Comparison of ENCODE assay signal across 17 cellular contexts in genomic region chr5:40790947-40791593, GRCh38. TPM values are rescaled to one million over a fixed set of nuclear protein-coding genes. Genes with fewer than 3 reads are reported as not detected.
DNase-seq lines count a peak whose midpoint lies in the region; ATAC-seq and TF ChIP-seq lines count a peak whose summit lies in the region.
"Had no signal": no experiment of that assay in that cellular context is flagged by ENCODE, and none has a peak within 500 bp of the region (broad histone marks: within the 10 kb centered on the region; RNA-seq: fewer than 3 reads in every experiment).

No MANE protein-coding gene starts in this region.

- no peak overlapping the region for H3K14ac ChIP-seq in mesenchymal stem cell (ENCODE audit: low read length in 2 of 2)

- no peak overlapping the region for H4K8ac ChIP-seq in mesenchymal stem cell (ENCODE audit: low read length)

- DNase-seq in AG20443 (ENCODE audit: low spot score) (peak; percentile 9), mesenchymal stem cell (no peak), NCI-H226 (no peak), EL (no peak)
- DNase-seq in effector memory CD8-positive, alpha-beta T cell: no peak
- DNase-seq: activated CD4-positive, alpha-beta T cell treated with anti-CD3 and anti-CD28 coated beads, Interleukin-2, amount 50 U/mL, for 1 hour; amniotic stem cell; DMS79 treated with DMSO at 0.1 percent for 48 hours; NCI-H1417 treated with DMSO at 0.1 percent for 48 hours; NCI-H446; stomach had no signal

- no peak for ATAC-seq in effector memory CD8-positive, alpha-beta T cell (replicated peaks)
- no peak for ATAC-seq in HG03108 (IDR thresholded peaks at IDR 0.05; ENCODE audit: unreplicated experiment)
- no peak for ATAC-seq in GM18873 (IDR thresholded peaks at IDR 0.05; ENCODE audit: low FRiP score, unreplicated experiment)

- H4K20me1 ChIP-seq in Loucy (ENCODE audit: insufficient read depth, low read length, poor library complexity, severe bottlenecking): peaks cover 83% of the 10 kb centered on the region

- H3K4me1 ChIP-seq in Loucy (ENCODE audit: insufficient read depth, low read length, poor library complexity, severe bottlenecking) (peaks cover 40% of the 10 kb centered on the region), mesenchymal stem cell (ENCODE audit: control insufficient read depth, insufficient read depth, low read depth, low read length) (no peaks in the 10 kb centered on the region)

- peaks cover 98% of the 10 kb centered on the region for H3K79me2 ChIP-seq in Loucy (ENCODE audit: insufficient read depth, low read length)

- no peak overlapping the region for H4K91ac ChIP-seq in mesenchymal stem cell (ENCODE audit: low read length)

- H3K27me3 ChIP-seq in Loucy (ENCODE audit: insufficient read depth, low read length, poor library complexity, severe bottlenecking): no peaks in the 10 kb centered on the region
- no peaks in the 10 kb centered on the region for H3K27me3 ChIP-seq in mesenchymal stem cell (ENCODE audit: control insufficient read depth in 1 of 2, insufficient read depth in 1 of 2, low read length in 2 of 2)
- H3K27me3 ChIP-seq: BLaER1, stomach, vagina had no signal

- H3K9ac ChIP-seq in Loucy (ENCODE audit: low read depth, low read length, poor library complexity, severe bottlenecking) (peak overlapping the region; percentile 37), mesenchymal stem cell (ENCODE audit: low read length) (peak overlapping the region; percentile 25)
- H3K9ac ChIP-seq: BLaER1, KMS-11 had no signal

- no peak overlapping the region for H2AK5ac ChIP-seq in mesenchymal stem cell (ENCODE audit: low read length, severe bottlenecking)

- peaks cover 17% of the 10 kb centered on the region; the same call in 1 of the 2 replicates for H3K36me3 ChIP-seq in Loucy (ENCODE audit: insufficient read depth, low read length)
- peaks cover 4 to 20% of the 10 kb centered on the region in 2 experiments for H3K36me3 ChIP-seq in mesenchymal stem cell (ENCODE audit: control insufficient read depth in 1 of 2, insufficient read depth in 2 of 2, low read depth in 1 of 2, low read length in 2 of 2)
- H3K36me3 ChIP-seq: vagina had no signal

- no peaks in the 10 kb centered on the region for H3K9me3 Mint-ChIP-seq in effector memory CD8-positive, alpha-beta T cell

- no peak overlapping the region for H3K27ac ChIP-seq in mesenchymal stem cell (ENCODE audit: low read length, poor library complexity, severe bottlenecking)
- H3K27ac ChIP-seq: BLaER1, KMS-11, vagina had no signal

- H3K9me3 ChIP-seq in Loucy (ENCODE audit: insufficient read depth, low read depth, low read length): peaks cover 8% of the 10 kb centered on the region; the same call in 1 of the 2 replicates
- peaks cover 8% of the 10 kb centered on the region for H3K9me3 ChIP-seq in mesenchymal stem cell (ENCODE audit: control insufficient read depth, low read length)
- H3K9me3 ChIP-seq: stomach, vagina had no signal

- no peaks in the 10 kb centered on the region for H3K79me1 ChIP-seq in mesenchymal stem cell (replicated peaks; ENCODE audit: low read length, poor library complexity, severe bottlenecking)

- 90% methylated on average over 2 of the region's 3 CpGs for WGBS in mesenchymal stem cell

- H3K9me2 ChIP-seq in Loucy (replicated peaks; ENCODE audit: low read depth, low read length): no peaks in the 10 kb centered on the region

- H2BK12ac ChIP-seq in mesenchymal stem cell (ENCODE audit: low read length in 2 of 2): no peak overlapping the region

- H3K4me2 ChIP-seq in Loucy (ENCODE audit: low read depth, low read length, poor library complexity, severe bottlenecking) (peak overlapping the region; percentile 95), mesenchymal stem cell (ENCODE audit: low read length, poor library complexity, severe bottlenecking) (no peak overlapping the region)
- H3K4me2 ChIP-seq: BLaER1, KMS-11 had no signal

- no peak overlapping the region for H3K23ac ChIP-seq in mesenchymal stem cell (ENCODE audit: low read length in 2 of 2)

- peaks cover 43 to 67% of the 10 kb centered on the region in 2 donors for H3K4me1 Mint-ChIP-seq in effector memory CD8-positive, alpha-beta T cell (ENCODE audit: low read depth in 2 of 2)

- no peak overlapping the region for H2BK120ac ChIP-seq in mesenchymal stem cell (ENCODE audit: low read depth, low read length)

- peak overlapping the region; percentile 56 for H3K4me3 ChIP-seq in Loucy (ENCODE audit: low read length, poor library complexity, severe bottlenecking)
- peak overlapping the region in 1 of 2 experiments; percentile 15 for H3K4me3 ChIP-seq in mesenchymal stem cell (ENCODE audit: insufficient read depth in 1 of 2, low read depth in 1 of 2, low read length in 2 of 2)
- H3K4me3 ChIP-seq: BLaER1, stomach, vagina had no signal

- no peaks in the 10 kb centered on the region for H3K27me3 Mint-ChIP-seq in effector memory CD8-positive, alpha-beta T cell

- peaks cover 6% of the 10 kb centered on the region for H3K36me3 Mint-ChIP-seq in effector memory CD8-positive, alpha-beta T cell (ENCODE audit: insufficient read depth)

- H3K4me3 Mint-ChIP-seq in effector memory CD8-positive, alpha-beta T cell: no peak overlapping the region

- H3K27ac Mint-ChIP-seq in effector memory CD8-positive, alpha-beta T cell: peak overlapping the region; percentile 8 to 41

- H3K18ac ChIP-seq in mesenchymal stem cell (ENCODE audit: low read depth in 1 of 2, low read length in 2 of 2): no peak overlapping the region

- H3K4ac ChIP-seq in mesenchymal stem cell (ENCODE audit: low read depth in 1 of 2, low read length in 2 of 2): no peak overlapping the region

- no peak overlapping the region for H2AFZ ChIP-seq in Loucy (ENCODE audit: low read length)
- H2AFZ ChIP-seq in mesenchymal stem cell (ENCODE audit: low read depth, low read length): no peak overlapping the region

- H2BK5ac ChIP-seq in mesenchymal stem cell (ENCODE audit: low read depth, low read length, poor library complexity, severe bottlenecking): no peak overlapping the region

- H3F3A ChIP-seq in Loucy (ENCODE audit: low read depth): no peaks in the 10 kb centered on the region

- TF ChIP-seq CTCF in Loucy (conservative IDR thresholded peaks at IDR 0.05; ENCODE audit: low read length): no peak

- no peak overlapping the region for H2BK15ac ChIP-seq in mesenchymal stem cell (ENCODE audit: low read depth, poor library complexity, severe bottlenecking)

RNA-seq across cellular contexts. Expression of gene PRKAA1, which starts 7.1 kb away (rescaled TPM):
- 64.0 TPM for polyA plus RNA-seq in mesenchymal stem cell (2013, experiment 1 of 2)
- polyA plus RNA-seq in mesenchymal stem cell (2013, experiment 2 of 2): 64.5 TPM

RNA-seq across cellular contexts. Expression of gene TTC33, which starts 35.3 kb away (rescaled TPM):
- polyA plus RNA-seq in mesenchymal stem cell (2013, experiment 1 of 2): 6.4 TPM
- polyA plus RNA-seq in mesenchymal stem cell (2013, experiment 2 of 2): 6.5 TPM

RNA-seq across cellular contexts. Expression of gene RPL37, which starts 44.0 kb away (rescaled TPM):
- 5,031 TPM for polyA plus RNA-seq in mesenchymal stem cell (2013, experiment 1 of 2)
- 4,706 TPM for polyA plus RNA-seq in mesenchymal stem cell (2013, experiment 2 of 2)

RNA-seq across cellular contexts. Expression of gene CARD6, which starts 50.1 kb away (rescaled TPM):
- polyA plus RNA-seq in mesenchymal stem cell (2013, experiment 1 of 2): 3.8 TPM
- 3.9 TPM for polyA plus RNA-seq in mesenchymal stem cell (2013, experiment 2 of 2)
